ENCODE assay signal across 10 cellular contexts in genomic region chr2:98637401-98638144, GRCh38. TPM values are rescaled to one million over a fixed set of nuclear protein-coding genes. Genes with fewer than 3 reads are reported as not detected.
DNase-seq lines count a peak whose midpoint lies in the region; ATAC-seq and TF ChIP-seq lines count a peak whose summit lies in the region.
"Had no signal": no experiment of that assay in that cellular context is flagged by ENCODE, and none has a peak within 500 bp of the region (broad histone marks: within the 10 kb centered on the region; RNA-seq: fewer than 3 reads in every experiment).

No MANE protein-coding gene starts in this region.

- no peaks in the 10 kb centered on the region for H3K27me3 Mint-ChIP-seq in T-helper 17 cell
- H3K27me3 Mint-ChIP-seq in effector memory CD8-positive, alpha-beta T cell: no peaks in the 10 kb centered on the region

- CTCF ChIA-PET in GM10248 (lab: Yijun Ruan, JAX): interaction anchor here (1.4 to 2.9 kb wide), 2 partner anchors 12 to 15 kb away, joined by 3 to 14 read pairs; no protein-coding TSS in a partner anchor

- peaks cover 30% of the 10 kb centered on the region for H3K4me1 Mint-ChIP-seq in T-helper 17 cell
- peaks cover 29 to 32% of the 10 kb centered on the region in 2 donors for H3K4me1 Mint-ChIP-seq in effector memory CD8-positive, alpha-beta T cell (ENCODE audit: low read depth in 2 of 2)

- POLR2A ChIA-PET in GM10248 (lab: Yijun Ruan, JAX): interaction anchor here (0.6 kb wide), 1 partner anchor 702 kb away, joined by 3 read pairs; no protein-coding TSS in a partner anchor

- peak overlapping the region; percentile 73 for H3K4me3 Mint-ChIP-seq in T-helper 17 cell
- H3K4me3 Mint-ChIP-seq in effector memory CD8-positive, alpha-beta T cell: peak overlapping the region; percentile 31 to 72

- TF ChIP-seq CTCF in GM10248 (IDR thresholded peaks at IDR 0.05; ENCODE audit: control extremely low read depth, extremely low read depth, low read depth, missing control alignments): no peak

- H3K9me3 Mint-ChIP-seq in effector memory CD8-positive, alpha-beta T cell: no peaks in the 10 kb centered on the region

- peak; percentile 28 for DNase-seq in GM10248 (ENCODE audit: extremely low spot score)
- peak in 2 of 3 donors; percentile 25 to 40 for DNase-seq in T-helper 17 cell
- DNase-seq in effector memory CD8-positive, alpha-beta T cell: peak; percentile 62 to 66 (median 66)
- DNase-seq in ecto neural progenitor cell (ENCODE audit: low spot score): no peak
- DNase-seq in left lobe of liver (ENCODE audit: low spot score): no peak
- DNase-seq in cerebellum (ENCODE audit: low spot score): no peak
- DNase-seq: C1 segment of cervical spinal cord, NCI-H446 had no signal

- H3K27ac Mint-ChIP-seq in T-helper 17 cell: peak overlapping the region; percentile 87
- peak overlapping the region; percentile 91 to 96 for H3K27ac Mint-ChIP-seq in effector memory CD8-positive, alpha-beta T cell

- H3K9me3 ChIP-seq in T-helper 17 cell (ENCODE audit: control insufficient read depth, low read length, poor library complexity, severe bottlenecking): no peaks in the 10 kb centered on the region

- peaks cover 12% of the 10 kb centered on the region for H3K36me3 Mint-ChIP-seq in T-helper 17 cell (ENCODE audit: low read depth)
- peaks cover 90% of the 10 kb centered on the region for H3K36me3 Mint-ChIP-seq in effector memory CD8-positive, alpha-beta T cell (ENCODE audit: insufficient read depth)

- peak; percentile 88 for ATAC-seq in GM21529 (IDR thresholded peaks at IDR 0.05; ENCODE audit: unreplicated experiment)
- peak; percentile 87 for ATAC-seq in T-helper 17 cell
- ATAC-seq in effector memory CD8-positive, alpha-beta T cell (replicated peaks): peak; percentile 89
- ATAC-seq in left lobe of liver: no peak
- no peak for ATAC-seq in GM18519 (IDR thresholded peaks at IDR 0.05; ENCODE audit: low FRiP score, unreplicated experiment)

RNA-seq across cellular contexts. Expression of gene UNC50, which starts 29.2 kb away (rescaled TPM):
- 10 to 100 TPM; 12.0 to 14.8 TPM for total RNA-seq in T-helper 17 cell
- total RNA-seq in left lobe of liver: 18.3 TPM
- total RNA-seq in cerebellum: 29.1 TPM

RNA-seq across cellular contexts. Expression of gene COA5, which starts 29.3 kb away (rescaled TPM):
- total RNA-seq in T-helper 17 cell (10 to 100 TPM; 20.0 to 20.7 TPM), left lobe of liver (21.2 TPM), cerebellum (45.7 TPM)

Comparison
In these comparisons a context has a peak if more than half of its experiments do, and no peak if none do; other contexts are left out.
1. DNase-seq: peak in GM10248 (single experiment), T-helper 17 cell (2 of 3) and effector memory CD8-positive, alpha-beta T cell (3 of 3); none in ecto neural progenitor cell (single experiment), left lobe of liver (single experiment) and cerebellum (single experiment).
2. ATAC-seq: peak in GM21529 (single experiment), T-helper 17 cell (single experiment) and effector memory CD8-positive, alpha-beta T cell (single experiment); none in left lobe of liver (single experiment) and GM18519 (single experiment).